Comparison of ENCODE assay signal across 1 cellular context in the genomic region with DNA sequence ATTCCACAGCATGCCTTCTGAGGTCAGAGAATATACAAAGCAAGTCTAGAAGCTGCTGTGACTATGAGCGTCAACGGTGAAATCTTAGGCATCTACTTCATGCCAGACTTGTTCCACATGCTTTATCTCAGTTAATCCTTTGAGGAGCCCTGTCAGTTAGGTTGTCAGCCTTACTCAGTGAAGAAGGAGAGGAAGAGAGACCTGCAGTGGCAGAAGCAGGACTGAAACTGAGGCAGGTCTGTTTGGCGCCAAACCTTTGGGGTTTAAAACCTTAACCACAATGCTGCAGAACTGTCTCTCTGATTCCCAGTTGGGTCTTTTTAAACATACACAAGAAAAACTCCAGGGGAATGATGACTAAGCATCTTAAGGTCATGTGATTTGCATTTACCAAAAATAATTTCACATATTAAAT.
TF ChIP-seq lines count a peak whose summit lies in the region.

No MANE protein-coding gene starts in this region.

TF ChIP-seq in GM12878, 131 proteins besides CTCF, POLR2A, EP300 and RAD21 (continued from another document):
- TF ChIP-seq, protein P1, sequence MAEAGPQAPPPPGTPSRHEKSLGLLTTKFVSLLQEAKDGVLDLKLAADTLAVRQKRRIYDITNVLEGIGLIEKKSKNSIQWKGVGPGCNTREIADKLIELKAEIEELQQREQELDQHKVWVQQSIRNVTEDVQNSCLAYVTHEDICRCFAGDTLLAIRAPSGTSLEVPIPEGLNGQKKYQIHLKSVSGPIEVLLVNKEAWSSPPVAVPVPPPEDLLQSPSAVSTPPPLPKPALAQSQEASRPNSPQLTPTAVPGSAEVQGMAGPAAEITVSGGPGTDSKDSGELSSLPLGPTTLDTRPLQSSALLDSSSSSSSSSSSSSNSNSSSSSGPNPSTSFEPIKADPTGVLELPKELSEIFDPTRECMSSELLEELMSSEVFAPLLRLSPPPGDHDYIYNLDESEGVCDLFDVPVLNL (IDR thresholded peaks at IDR 0.05; ENCODE audit: low read depth, low read length): no peak
- TF ChIP-seq ZNF24 (IDR thresholded peaks at IDR 0.05) (no peak), CBX5 (IDR thresholded peaks at IDR 0.05; ENCODE audit: low read depth) (no peak), TBL1XR1 (IDR thresholded peaks at IDR 0.05; ENCODE audit: low read depth, low read length) (no peak), NFYA (IDR thresholded peaks at IDR 0.05; ENCODE audit: borderline replicate concordance, low read depth, low read length) (no peak), NR2F1 (conservative IDR thresholded peaks at IDR 0.05) (no peak), RUNX3 (IDR thresholded peaks at IDR 0.05; ENCODE audit: low read length) (no peak), RBBP5 (conservative IDR thresholded peaks at IDR 0.05) (no peak), JUNB (IDR thresholded peaks at IDR 0.05) (no peak), MTA3 (IDR thresholded peaks at IDR 0.05; ENCODE audit: borderline replicate concordance, low read length) (no peak), FOXM1 (IDR thresholded peaks at IDR 0.05; ENCODE audit: low read depth, low read length) (no peak)
- TF ChIP-seq, protein P2, sequence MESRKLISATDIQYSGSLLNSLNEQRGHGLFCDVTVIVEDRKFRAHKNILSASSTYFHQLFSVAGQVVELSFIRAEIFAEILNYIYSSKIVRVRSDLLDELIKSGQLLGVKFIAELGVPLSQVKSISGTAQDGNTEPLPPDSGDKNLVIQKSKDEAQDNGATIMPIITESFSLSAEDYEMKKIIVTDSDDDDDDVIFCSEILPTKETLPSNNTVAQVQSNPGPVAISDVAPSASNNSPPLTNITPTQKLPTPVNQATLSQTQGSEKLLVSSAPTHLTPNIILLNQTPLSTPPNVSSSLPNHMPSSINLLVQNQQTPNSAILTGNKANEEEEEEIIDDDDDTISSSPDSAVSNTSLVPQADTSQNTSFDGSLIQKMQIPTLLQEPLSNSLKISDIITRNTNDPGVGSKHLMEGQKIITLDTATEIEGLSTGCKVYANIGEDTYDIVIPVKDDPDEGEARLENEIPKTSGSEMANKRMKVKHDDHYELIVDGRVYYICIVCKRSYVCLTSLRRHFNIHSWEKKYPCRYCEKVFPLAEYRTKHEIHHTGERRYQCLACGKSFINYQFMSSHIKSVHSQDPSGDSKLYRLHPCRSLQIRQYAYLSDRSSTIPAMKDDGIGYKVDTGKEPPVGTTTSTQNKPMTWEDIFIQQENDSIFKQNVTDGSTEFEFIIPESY (IDR thresholded peaks at IDR 0.05): no peak
- TF ChIP-seq, protein P3, sequence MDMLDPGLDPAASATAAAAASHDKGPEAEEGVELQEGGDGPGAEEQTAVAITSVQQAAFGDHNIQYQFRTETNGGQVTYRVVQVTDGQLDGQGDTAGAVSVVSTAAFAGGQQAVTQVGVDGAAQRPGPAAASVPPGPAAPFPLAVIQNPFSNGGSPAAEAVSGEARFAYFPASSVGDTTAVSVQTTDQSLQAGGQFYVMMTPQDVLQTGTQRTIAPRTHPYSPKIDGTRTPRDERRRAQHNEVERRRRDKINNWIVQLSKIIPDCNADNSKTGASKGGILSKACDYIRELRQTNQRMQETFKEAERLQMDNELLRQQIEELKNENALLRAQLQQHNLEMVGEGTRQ (IDR thresholded peaks at IDR 0.05; ENCODE audit: borderline replicate concordance, low read depth, low read length): no peak
- TF ChIP-seq, protein P4, sequence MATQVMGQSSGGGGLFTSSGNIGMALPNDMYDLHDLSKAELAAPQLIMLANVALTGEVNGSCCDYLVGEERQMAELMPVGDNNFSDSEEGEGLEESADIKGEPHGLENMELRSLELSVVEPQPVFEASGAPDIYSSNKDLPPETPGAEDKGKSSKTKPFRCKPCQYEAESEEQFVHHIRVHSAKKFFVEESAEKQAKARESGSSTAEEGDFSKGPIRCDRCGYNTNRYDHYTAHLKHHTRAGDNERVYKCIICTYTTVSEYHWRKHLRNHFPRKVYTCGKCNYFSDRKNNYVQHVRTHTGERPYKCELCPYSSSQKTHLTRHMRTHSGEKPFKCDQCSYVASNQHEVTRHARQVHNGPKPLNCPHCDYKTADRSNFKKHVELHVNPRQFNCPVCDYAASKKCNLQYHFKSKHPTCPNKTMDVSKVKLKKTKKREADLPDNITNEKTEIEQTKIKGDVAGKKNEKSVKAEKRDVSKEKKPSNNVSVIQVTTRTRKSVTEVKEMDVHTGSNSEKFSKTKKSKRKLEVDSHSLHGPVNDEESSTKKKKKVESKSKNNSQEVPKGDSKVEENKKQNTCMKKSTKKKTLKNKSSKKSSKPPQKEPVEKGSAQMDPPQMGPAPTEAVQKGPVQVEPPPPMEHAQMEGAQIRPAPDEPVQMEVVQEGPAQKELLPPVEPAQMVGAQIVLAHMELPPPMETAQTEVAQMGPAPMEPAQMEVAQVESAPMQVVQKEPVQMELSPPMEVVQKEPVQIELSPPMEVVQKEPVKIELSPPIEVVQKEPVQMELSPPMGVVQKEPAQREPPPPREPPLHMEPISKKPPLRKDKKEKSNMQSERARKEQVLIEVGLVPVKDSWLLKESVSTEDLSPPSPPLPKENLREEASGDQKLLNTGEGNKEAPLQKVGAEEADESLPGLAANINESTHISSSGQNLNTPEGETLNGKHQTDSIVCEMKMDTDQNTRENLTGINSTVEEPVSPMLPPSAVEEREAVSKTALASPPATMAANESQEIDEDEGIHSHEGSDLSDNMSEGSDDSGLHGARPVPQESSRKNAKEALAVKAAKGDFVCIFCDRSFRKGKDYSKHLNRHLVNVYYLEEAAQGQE (IDR thresholded peaks at IDR 0.05; ENCODE audit: low read depth, low read length): no peak
- TF ChIP-seq, protein P5, sequence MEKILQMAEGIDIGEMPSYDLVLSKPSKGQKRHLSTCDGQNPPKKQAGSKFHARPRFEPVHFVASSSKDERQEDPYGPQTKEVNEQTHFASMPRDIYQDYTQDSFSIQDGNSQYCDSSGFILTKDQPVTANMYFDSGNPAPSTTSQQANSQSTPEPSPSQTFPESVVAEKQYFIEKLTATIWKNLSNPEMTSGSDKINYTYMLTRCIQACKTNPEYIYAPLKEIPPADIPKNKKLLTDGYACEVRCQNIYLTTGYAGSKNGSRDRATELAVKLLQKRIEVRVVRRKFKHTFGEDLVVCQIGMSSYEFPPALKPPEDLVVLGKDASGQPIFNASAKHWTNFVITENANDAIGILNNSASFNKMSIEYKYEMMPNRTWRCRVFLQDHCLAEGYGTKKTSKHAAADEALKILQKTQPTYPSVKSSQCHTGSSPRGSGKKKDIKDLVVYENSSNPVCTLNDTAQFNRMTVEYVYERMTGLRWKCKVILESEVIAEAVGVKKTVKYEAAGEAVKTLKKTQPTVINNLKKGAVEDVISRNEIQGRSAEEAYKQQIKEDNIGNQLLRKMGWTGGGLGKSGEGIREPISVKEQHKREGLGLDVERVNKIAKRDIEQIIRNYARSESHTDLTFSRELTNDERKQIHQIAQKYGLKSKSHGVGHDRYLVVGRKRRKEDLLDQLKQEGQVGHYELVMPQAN (conservative IDR thresholded peaks at IDR 0.05): no peak
